8 cellular contexts compared by ENCODE assay signal in genomic region chr6:1609662-1610496, GRCh38. TPM values are rescaled to one million over a fixed set of nuclear protein-coding genes. Genes with fewer than 3 reads are reported as not detected.
DNase-seq lines count a peak whose midpoint lies in the region; ATAC-seq and TF ChIP-seq lines count a peak whose summit lies in the region.

TSS of gene FOXC1 (plus strand) at chr6:1609915. CDS start at chr6:1610446, 531 bp downstream.

- peak within 1 kb of the TSS; percentile 75 to 95 (median 88) for H3K27ac ChIP-seq in heart left ventricle

- CTCF ChIA-PET in AG04449 (lab: Yijun Ruan, JAX) = interaction anchor here (0.7 to 3.7 kb wide), 7 partner anchors 10 to 1024 kb away, joined by 3 to 33 read pairs (median 3); no protein-coding TSS in a partner anchor

- TF ChIP-seq POLR2A in heart left ventricle (IDR thresholded peaks at IDR 0.05) = peak in 1 of 2 donors; percentile 81

- H3K4me1 ChIP-seq in heart left ventricle = peaks cover 0 to 55% (median 6%) of the 10 kb centered on the region in 12 donors

- H3K4me3 ChIP-seq in AG04449 (ENCODE audit: low read depth, low read length) (peak within 1 kb of the TSS; percentile 72), heart left ventricle (peak within 1 kb of the TSS; percentile 53 to 89 (median 69))

- intact Hi-C loops in heart left ventricle (cut with DNase I) = loop anchor here in 8 of 10 donors (2.0 to 10.0 kb wide), 10 partner anchors 75 to 1087 kb away; no protein-coding TSS in a partner anchor

- no peak for TF ChIP-seq CTCF in AG04449 (IDR thresholded peaks at IDR 0.05; ENCODE audit: insufficient read depth, low read length, missing control alignments)
- no peak for TF ChIP-seq CTCF in heart left ventricle (IDR thresholded peaks at IDR 0.05)

- WGBS in heart left ventricle, 4 donors = 1% methylated on average over 31 to 115 of the region's 115 CpGs

- H3K9me3 ChIP-seq in heart left ventricle = no peaks in the 10 kb centered on the region

- DNase-seq in AG04449 (ENCODE audit: low read depth, low spot score) = peak; percentile 57
- peak; percentile 70 for DNase-seq in GM04503 (ENCODE audit: low read depth)
- DNase-seq in NCI-H82 treated with DMSO at 0.1 percent for 48 hours (lab: John Stamatoyannopoulos, UW; ENCODE audit: unreplicated experiment) = peak; percentile 19
- peak; percentile 52 for DNase-seq in amniotic epithelial cell (ENCODE audit: low read depth)
- DNase-seq in heart left ventricle = peak; percentile 89 to 93 (median 90)
- peak; percentile 28 for DNase-seq in pons (ENCODE audit: low spot score)
- no peak for DNase-seq in effector CD4-positive, alpha-beta T cell

- POLR2A ChIA-PET in AG04449 (lab: Yijun Ruan, JAX) = interaction anchor here (1.0 to 1.6 kb wide), 2 partner anchors 57 to 92 kb away, joined by 4 to 7 read pairs; no protein-coding TSS in a partner anchor

- H3K36me3 ChIP-seq in heart left ventricle = no peaks in the 10 kb centered on the region

- ATAC-seq in HG02840 (IDR thresholded peaks at IDR 0.05; ENCODE audit: low FRiP score, unreplicated experiment) = peak; percentile 52
- ATAC-seq in heart left ventricle = peak; percentile 84 to 92 (median 90)

- peaks cover 28 to 90% (median 65%) of the 10 kb centered on the region in 9 donors for H3K27me3 ChIP-seq in heart left ventricle

RNA-seq across cellular contexts. Expression of gene FOXC1, which starts in this region (rescaled TPM):
- 1 to 10 TPM; 1.8 to 6.3 (median 3.5) TPM for total RNA-seq in heart left ventricle
- 1 to 10 TPM; 2.1 to 2.9 TPM for polyA plus RNA-seq in heart left ventricle
